ENCODE assay signal across 29 cellular contexts in the genomic region with DNA sequence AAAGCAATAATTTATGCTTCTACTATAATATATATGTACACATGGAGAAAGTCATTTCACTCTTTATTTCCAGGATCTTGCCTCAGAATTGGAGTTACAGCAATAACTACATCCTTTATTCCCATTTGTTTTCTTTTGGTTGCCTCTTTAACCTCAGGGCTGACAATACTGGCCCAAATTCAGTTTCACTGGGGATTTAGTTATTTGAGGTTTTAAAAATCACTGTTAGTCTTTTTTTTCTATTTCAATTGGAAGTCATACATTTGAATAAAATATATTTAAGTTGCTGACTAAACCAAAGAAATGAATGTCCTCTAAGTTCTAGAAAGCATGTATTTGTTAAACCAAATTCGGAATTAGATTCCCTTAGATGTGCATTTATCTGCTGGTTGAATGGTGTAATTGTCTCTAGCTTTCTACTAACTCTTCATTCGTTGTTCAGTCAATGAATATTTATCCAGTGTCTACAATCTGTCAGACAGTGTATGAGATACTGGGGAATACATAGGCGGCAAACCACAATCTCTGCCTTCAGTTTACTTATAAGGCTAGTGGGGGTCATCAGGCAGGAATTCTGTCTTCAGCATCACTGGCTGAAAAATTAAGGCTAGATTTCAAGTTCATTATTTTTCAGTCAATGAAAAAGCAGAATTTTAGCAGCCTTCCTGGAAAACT.
"Had no signal": no experiment of that assay in that cellular context is flagged by ENCODE, and none has a peak within 500 bp of the region (broad histone marks: within the 10 kb centered on the region; RNA-seq: fewer than 3 reads in every experiment).

No MANE protein-coding gene starts in this region.

- FAIRE-seq: colon, islet of Langerhans had no signal

- DNase-seq: activated CD4-positive, alpha-beta T cell treated with anti-CD3 and anti-CD28 coated beads for 36 hours; activated CD4-positive, CD25-positive, alpha-beta regulatory T cell; activated CD8-positive, alpha-beta memory T cell treated with anti-CD3 and anti-CD28 coated beads, Interleukin-2, amount 10 ng/mL, durations not matched to agents 7 days and 5 days; activated CD8-positive, alpha-beta T cell treated with anti-CD3 and anti-CD28 coated beads, Interleukin-2, amount 10 ng/mL, durations not matched to agents 7 days and 5 days; activated naive CD4-positive, alpha-beta T cell; activated T-cell treated with anti-CD3 and anti-CD28 coated beads, Interleukin-2, amount 50 U/mL, for 72 hours; adrenal gland; aorta; central memory CD4-positive, alpha-beta T cell; dorsolateral prefrontal cortex; effector memory CD4-positive, alpha-beta T cell; erythroblast; foreskin keratinocyte; left ventricle myocardium inferior; mucosa of descending colon; stimulated activated CD4-positive, alpha-beta T cell treated with anti-CD3 and anti-CD28 coated beads, Interleukin-4, amount 100 ng/mL, for 4 hours; stimulated activated CD8-positive, alpha-beta memory T cell treated with anti-CD3 and anti-CD28 coated beads, Interleukin-4, amount 100 ng/mL, for 48 hours; stimulated activated naive CD8-positive, alpha-beta T cell treated with anti-CD3 and anti-CD28 coated beads, Interleukin-15, amount 100 ng/mL, for 72 hours; thyroid gland; upper lobe of left lung had no signal

- ATAC-seq: activated CD4-positive, alpha-beta T cell treated with anti-CD3 and anti-CD28 coated beads for 36 hours; activated CD8-positive, alpha-beta memory T cell treated with anti-CD3 and anti-CD28 coated beads, Interleukin-2, amount 10 ng/mL, durations not matched to agents 7 days and 5 days; activated CD8-positive, alpha-beta T cell treated with anti-CD3 and anti-CD28 coated beads, Interleukin-2, amount 10 ng/mL, durations not matched to agents 7 days and 5 days; activated T-cell treated with anti-CD3 and anti-CD28 coated beads, Interleukin-2, amount 50 U/mL, for 72 hours; foreskin keratinocyte; mucosa of descending colon; natural killer cell treated with Interleukin-12 subunit alpha and Interleukin-12 subunit beta and Interleukin-15 and Interleukin-18, amount 100 ng/mL, for 72 hours; sciatic nerve; stimulated activated memory B cell treated with anti-CD40 and anti-IgM and Interleukin-4, amounts not matched to agents 10 μg/mL and 1 μg/mL and 100 μg/mL, for 72 hours; stimulated activated naive CD8-positive, alpha-beta T cell treated with anti-CD3 and anti-CD28 coated beads, Interleukin-15, amount 100 ng/mL, for 72 hours had no signal

- H3K4me3 ChIP-seq: adrenal gland, breast epithelium, dorsolateral prefrontal cortex, left ventricle myocardium inferior, lung, mucosa of descending colon, skin epidermis, thyroid gland, upper lobe of left lung, vagina had no signal
